Comparison of ENCODE assay signal across 1 cellular context in genomic region chr3:112900088-112900487, GRCh38.
TF ChIP-seq lines count a peak whose summit lies in the region.

No MANE protein-coding gene starts in this region.

TF ChIP-seq in SK-N-SH treated with all-trans-retinoic acid at 6 μM for 48 hours, 23 proteins besides CTCF, POLR2A, EP300 and RAD21 (continued from another document):
- TF ChIP-seq, protein P1, sequence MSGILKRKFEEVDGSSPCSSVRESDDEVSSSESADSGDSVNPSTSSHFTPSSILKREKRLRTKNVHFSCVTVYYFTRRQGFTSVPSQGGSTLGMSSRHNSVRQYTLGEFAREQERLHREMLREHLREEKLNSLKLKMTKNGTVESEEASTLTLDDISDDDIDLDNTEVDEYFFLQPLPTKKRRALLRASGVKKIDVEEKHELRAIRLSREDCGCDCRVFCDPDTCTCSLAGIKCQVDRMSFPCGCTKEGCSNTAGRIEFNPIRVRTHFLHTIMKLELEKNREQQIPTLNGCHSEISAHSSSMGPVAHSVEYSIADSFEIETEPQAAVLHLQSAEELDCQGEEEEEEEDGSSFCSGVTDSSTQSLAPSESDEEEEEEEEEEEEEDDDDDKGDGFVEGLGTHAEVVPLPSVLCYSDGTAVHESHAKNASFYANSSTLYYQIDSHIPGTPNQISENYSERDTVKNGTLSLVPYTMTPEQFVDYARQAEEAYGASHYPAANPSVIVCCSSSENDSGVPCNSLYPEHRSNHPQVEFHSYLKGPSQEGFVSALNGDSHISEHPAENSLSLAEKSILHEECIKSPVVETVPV (CRISPR knock-in tag; IDR thresholded peaks at IDR 0.05): no peak
- TF ChIP-seq ZNF70 (CRISPR knock-in tag; IDR thresholded peaks at IDR 0.05) (no peak), ESRRG (CRISPR knock-in tag; IDR thresholded peaks at IDR 0.05) (no peak), ZNF565 (CRISPR knock-in tag; conservative IDR thresholded peaks at IDR 0.05; ENCODE audit: low read depth) (no peak)
